In the genomic region with DNA sequence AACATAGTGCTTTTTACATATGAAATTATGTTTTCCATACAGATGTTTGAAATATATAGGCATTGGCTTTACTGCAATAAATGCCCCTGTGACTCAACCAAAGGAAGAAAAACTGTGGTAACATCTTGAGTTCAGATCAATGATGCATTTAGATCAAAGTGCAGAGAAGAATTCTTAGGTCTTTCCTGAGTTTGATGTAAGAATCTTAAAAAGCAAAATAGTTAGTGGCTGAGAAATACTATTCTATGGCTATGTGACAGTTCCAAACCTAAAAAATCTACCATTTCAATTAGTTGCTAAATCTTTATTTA, we compare ENCODE assay signal across 18 cellular contexts.
DNase-seq lines count a peak whose midpoint lies in the region; ATAC-seq, FAIRE-seq and TF ChIP-seq lines count a peak whose summit lies in the region.
"Had no signal": no experiment of that assay in that cellular context is flagged by ENCODE, and none has a peak within 500 bp of the region (broad histone marks: within the 10 kb centered on the region; RNA-seq: fewer than 3 reads in every experiment).

No MANE protein-coding gene starts in this region.

- H3K36me3 ChIP-seq in HepG2 (replicated peaks in 1 of 2; ENCODE audit: control insufficient read depth in 1 of 2, insufficient read depth in 2 of 2, low read length in 2 of 2): no peaks in the 10 kb centered on the region

- no peaks in the 10 kb centered on the region for H3K9me3 ChIP-seq in HepG2 (ENCODE audit: low read length)

- TF ChIP-seq POLR2A in HepG2 (IDR thresholded peaks at IDR 0.05; ENCODE audit: insufficient read depth in 1 of 2, low read depth in 2 of 2, low read length in 2 of 2): no peak

- H3K9ac ChIP-seq in HepG2 (ENCODE audit: insufficient read depth, low read depth, low read length): no peak overlapping the region

- peak overlapping the region; percentile 62 for H3K4me2 ChIP-seq in HepG2 (ENCODE audit: low read depth, low read length)

- FAIRE-seq in HepG2 (lab: Jason Lieb, UNC): no peak

- intact Hi-C loops in HepG2 (cut with micrococcal nuclease; ENCODE audit: unreplicated experiment): loop anchor here (5.0 kb wide), 1 partner anchor 95 kb away; a partner anchor contains a TSS

- H3K79me2 ChIP-seq in HepG2 (ENCODE audit: insufficient read depth, low read length): no peaks in the 10 kb centered on the region

- no peak for TF ChIP-seq EP300 in HepG2 (IDR thresholded peaks at IDR 0.05; ENCODE audit: low read depth in 2 of 2, low read length in 2 of 2)
- TF ChIP-seq EP300 in HepG2 (CRISPR knock-in tag; IDR thresholded peaks at IDR 0.05; ENCODE audit: borderline replicate concordance): no peak

- TF ChIP-seq RAD21 in HepG2 (CRISPR knock-in tag; IDR thresholded peaks at IDR 0.05): no peak

- ATAC-seq in GM18499 (IDR thresholded peaks at IDR 0.05; ENCODE audit: insufficient read depth, unreplicated experiment) (peak; percentile 6), HG02610 (IDR thresholded peaks at IDR 0.05; ENCODE audit: unreplicated experiment) (peak; percentile 3), HG03565 (IDR thresholded peaks at IDR 0.05; ENCODE audit: unreplicated experiment) (peak; percentile 4), HepG2 (no peak), HG03469 (IDR thresholded peaks at IDR 0.05; ENCODE audit: unreplicated experiment) (no peak), GM18858 (IDR thresholded peaks at IDR 0.05; ENCODE audit: unreplicated experiment) (no peak)
- ATAC-seq: PC-3 had no signal

- no peak overlapping the region for H2AFZ ChIP-seq in HepG2 (ENCODE audit: low read length)

- BruUV-seq in HepG2 (replicated peaks; lab: Mats Ljungman, UMichigan): no TSS peak

- POLR2A ChIA-PET in HepG2 (lab: Yijun Ruan, JAX): no interaction called here

- H3K4me1 ChIP-seq in HepG2 (ENCODE audit: insufficient read depth, low read length): peaks cover 32% of the 10 kb centered on the region

- no peaks in the 10 kb centered on the region for H3K27me3 ChIP-seq in HepG2 (ENCODE audit: control insufficient read depth in 1 of 2, insufficient read depth in 2 of 2, low read length in 2 of 2)

- TF ChIP-seq CTCF in HepG2 (CRISPR knock-in tag; IDR thresholded peaks at IDR 0.05): no peak

- no peak overlapping the region for H3K27ac ChIP-seq in HepG2 (ENCODE audit: extremely low read length, insufficient read depth, low read length)
- H3K27ac ChIP-seq: RWPE1 had no signal

- CTCF ChIA-PET in HepG2 (lab: Yijun Ruan, JAX; ENCODE audit: low intra/inter-chr PET ratio, low total read pairs): no interaction called here

- in situ Hi-C loops in HepG2 (cut with HindIII; ENCODE audit: extremely low pct_ligation_motif_present, low pct_unique_long_range_greater_than_20kb): no loop called here

- H3K4me3 ChIP-seq in HepG2 (replicated peaks in 1 of 3; ENCODE audit: insufficient read depth in 1 of 3, low read depth in 2 of 3, low read length in 3 of 3): peak overlapping the region in 1 of 3 experiments; percentile 25; a peak in 1 of 6 replicates

- no peaks in the 10 kb centered on the region for H4K20me1 ChIP-seq in HepG2 (ENCODE audit: insufficient read depth, low read length)

- DNase-seq in HepG2 (ENCODE audit: low spot score) (no peak), kidney glomerular epithelial cell (lab: John Stamatoyannopoulos, UW) (no peak)
- DNase-seq in NK-92 treated with Interleukin-12 subunit alpha and Interleukin-12 subunit beta, amount 100 ng/mL, for 24 hours (lab: John Stamatoyannopoulos, UW): no peak
- DNase-seq: AML-193, EL, IMR-90, NCI-H187 treated with DMSO at 0.1 percent for 48 hours, NCI-H2171, NCI-H446, NCI-H748 treated with DMSO at 0.1 percent for 48 hours, PC-3, SW 1271 had no signal

TF ChIP-seq in HepG2, 621 proteins besides CTCF, POLR2A, EP300 and RAD21:
- TF ChIP-seq, protein P1, sequence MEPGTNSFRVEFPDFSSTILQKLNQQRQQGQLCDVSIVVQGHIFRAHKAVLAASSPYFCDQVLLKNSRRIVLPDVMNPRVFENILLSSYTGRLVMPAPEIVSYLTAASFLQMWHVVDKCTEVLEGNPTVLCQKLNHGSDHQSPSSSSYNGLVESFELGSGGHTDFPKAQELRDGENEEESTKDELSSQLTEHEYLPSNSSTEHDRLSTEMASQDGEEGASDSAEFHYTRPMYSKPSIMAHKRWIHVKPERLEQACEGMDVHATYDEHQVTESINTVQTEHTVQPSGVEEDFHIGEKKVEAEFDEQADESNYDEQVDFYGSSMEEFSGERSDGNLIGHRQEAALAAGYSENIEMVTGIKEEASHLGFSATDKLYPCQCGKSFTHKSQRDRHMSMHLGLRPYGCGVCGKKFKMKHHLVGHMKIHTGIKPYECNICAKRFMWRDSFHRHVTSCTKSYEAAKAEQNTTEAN (CRISPR knock-in tag; conservative IDR thresholded peaks at IDR 0.05): 0 out of 2 replicates have a peak, but pooled peaks have one; percentile 33
- no peak for TF ChIP-seq ZBTB21 (CRISPR knock-in tag; IDR thresholded peaks at IDR 0.05)
- TF ChIP-seq, protein P2, sequence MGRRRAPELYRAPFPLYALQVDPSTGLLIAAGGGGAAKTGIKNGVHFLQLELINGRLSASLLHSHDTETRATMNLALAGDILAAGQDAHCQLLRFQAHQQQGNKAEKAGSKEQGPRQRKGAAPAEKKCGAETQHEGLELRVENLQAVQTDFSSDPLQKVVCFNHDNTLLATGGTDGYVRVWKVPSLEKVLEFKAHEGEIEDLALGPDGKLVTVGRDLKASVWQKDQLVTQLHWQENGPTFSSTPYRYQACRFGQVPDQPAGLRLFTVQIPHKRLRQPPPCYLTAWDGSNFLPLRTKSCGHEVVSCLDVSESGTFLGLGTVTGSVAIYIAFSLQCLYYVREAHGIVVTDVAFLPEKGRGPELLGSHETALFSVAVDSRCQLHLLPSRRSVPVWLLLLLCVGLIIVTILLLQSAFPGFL (CRISPR knock-in tag; IDR thresholded peaks at IDR 0.05): no peak
- TF ChIP-seq SALL1 (CRISPR knock-in tag; IDR thresholded peaks at IDR 0.05): no peak
- TF ChIP-seq, protein P3, sequence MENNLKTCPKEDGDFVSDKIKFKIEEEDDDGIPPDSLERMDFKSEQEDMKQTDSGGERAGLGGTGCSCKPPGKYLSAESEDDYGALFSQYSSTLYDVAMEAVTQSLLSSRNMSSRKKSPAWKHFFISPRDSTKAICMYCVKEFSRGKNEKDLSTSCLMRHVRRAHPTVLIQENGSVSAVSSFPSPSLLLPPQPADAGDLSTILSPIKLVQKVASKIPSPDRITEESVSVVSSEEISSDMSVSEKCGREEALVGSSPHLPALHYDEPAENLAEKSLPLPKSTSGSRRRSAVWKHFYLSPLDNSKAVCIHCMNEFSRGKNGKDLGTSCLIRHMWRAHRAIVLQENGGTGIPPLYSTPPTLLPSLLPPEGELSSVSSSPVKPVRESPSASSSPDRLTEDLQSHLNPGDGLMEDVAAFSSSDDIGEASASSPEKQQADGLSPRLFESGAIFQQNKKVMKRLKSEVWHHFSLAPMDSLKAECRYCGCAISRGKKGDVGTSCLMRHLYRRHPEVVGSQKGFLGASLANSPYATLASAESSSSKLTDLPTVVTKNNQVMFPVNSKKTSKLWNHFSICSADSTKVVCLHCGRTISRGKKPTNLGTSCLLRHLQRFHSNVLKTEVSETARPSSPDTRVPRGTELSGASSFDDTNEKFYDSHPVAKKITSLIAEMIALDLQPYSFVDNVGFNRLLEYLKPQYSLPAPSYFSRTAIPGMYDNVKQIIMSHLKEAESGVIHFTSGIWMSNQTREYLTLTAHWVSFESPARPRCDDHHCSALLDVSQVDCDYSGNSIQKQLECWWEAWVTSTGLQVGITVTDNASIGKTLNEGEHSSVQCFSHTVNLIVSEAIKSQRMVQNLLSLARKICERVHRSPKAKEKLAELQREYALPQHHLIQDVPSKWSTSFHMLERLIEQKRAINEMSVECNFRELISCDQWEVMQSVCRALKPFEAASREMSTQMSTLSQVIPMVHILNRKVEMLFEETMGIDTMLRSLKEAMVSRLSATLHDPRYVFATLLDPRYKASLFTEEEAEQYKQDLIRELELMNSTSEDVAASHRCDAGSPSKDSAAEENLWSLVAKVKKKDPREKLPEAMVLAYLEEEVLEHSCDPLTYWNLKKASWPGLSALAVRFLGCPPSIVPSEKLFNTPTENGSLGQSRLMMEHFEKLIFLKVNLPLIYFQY (CRISPR knock-in tag; IDR thresholded peaks at IDR 0.05; ENCODE audit: borderline replicate concordance): no peak
- TF ChIP-seq SOX6 (IDR thresholded peaks at IDR 0.05): no peak
- TF ChIP-seq SOX6 (CRISPR knock-in tag; IDR thresholded peaks at IDR 0.05): 0 out of 2 replicates have a peak, but pooled peaks have one; percentile 3

Comparison
In these comparisons a context has a peak if more than half of its experiments do, and no peak if none do; other contexts are left out.
1. ATAC-seq: peak in GM18499 (single experiment), HG02610 (single experiment) and HG03565 (single experiment); none in HepG2 (single experiment), HG03469 (single experiment) and GM18858 (single experiment).